In genomic region chr1:56411484-56412180, GRCh38 we compare ENCODE assay signal across 19 cellular contexts.
DNase-seq lines count a peak whose midpoint lies in the region; ATAC-seq, FAIRE-seq and TF ChIP-seq lines count a peak whose summit lies in the region.
"Had no signal": no experiment of that assay in that cellular context is flagged by ENCODE, and none has a peak within 500 bp of the region (broad histone marks: within the 10 kb centered on the region; RNA-seq: fewer than 3 reads in every experiment).

No MANE protein-coding gene starts in this region.

- ATAC-seq in K562 (peak; percentile 41; the same call in 1 of the 3 replicates), left cardiac atrium (peak; percentile 74 to 75), pancreas (peak; percentile 42 to 58 (median 54))
- ATAC-seq: natural killer cell treated with Interleukin-12 subunit alpha and Interleukin-12 subunit beta and Interleukin-15 and Interleukin-18, amount 100 ng/mL, for 72 hours had no signal

- H4K20me1 ChIP-seq in K562 (replicated peaks; ENCODE audit: control insufficient read depth, insufficient read depth, low read length) = 0 out of 2 replicates have a peak, but pooled peaks cover 4% of the 10 kb centered on the region

- no peaks in the 10 kb centered on the region for H3K79me2 ChIP-seq in K562 (ENCODE audit: control insufficient read depth, insufficient read depth, low read length)

- no peak overlapping the region for H3K4me3 Mint-ChIP-seq in activated CD4-positive, alpha-beta T cell treated with anti-CD3 and anti-CD28 coated beads, Interleukin-2, amount 10 ng/mL, durations not matched to agents 7 days and 5 days
- H3K4me3 Mint-ChIP-seq: activated T-cell treated with anti-CD3 and anti-CD28 coated beads, Interleukin-2, amount 50 U/mL, for 24 hours; natural killer cell treated with Interleukin-12 subunit alpha and Interleukin-12 subunit beta and Interleukin-15 and Interleukin-18, amount 100 ng/mL, for 72 hours; stimulated activated naive CD8-positive, alpha-beta T cell treated with anti-CD3 and anti-CD28 coated beads, Interleukin-15, Interleukin-2, amounts not matched to agents 100 ng/mL and 50 ng/mL, for 24 hours had no signal

- in situ Hi-C loops in K562 (cut with MboI) = no loop called here

- no peak overlapping the region for H3K4me2 ChIP-seq in K562 (ENCODE audit: insufficient read depth, low read length)

- H3K27ac ChIP-seq in K562 (ENCODE audit: extremely low read depth, low read depth, low read length) (no peak overlapping the region), pancreas (peak overlapping the region in 2 of 4 donors; percentile 10 to 26)
- H3K27ac ChIP-seq: HL-60 had no signal

- no peaks in the 10 kb centered on the region for H3K9me1 ChIP-seq in K562 (ENCODE audit: control insufficient read depth, insufficient read depth, low read length)

- H3K4me3 ChIP-seq in K562 (no peak overlapping the region), pancreas (no peak overlapping the region)
- H3K4me3 ChIP-seq: Peyer's patch had no signal

- FAIRE-seq in K562 (lab: Jason Lieb, UNC) (no peak), pancreas (lab: Jason Lieb, UNC) (no peak)
- FAIRE-seq: A204.1, D721Med, islet of Langerhans had no signal

- no peak for TF ChIP-seq CTCF in K562 (IDR thresholded peaks at IDR 0.05 in 2 of 3, conservative IDR thresholded peaks at IDR 0.05 in 1 of 3; ENCODE audit: insufficient read depth in 2 of 3, low read depth in 1 of 3, low read length in 3 of 3)
- TF ChIP-seq CTCF in pancreas (IDR thresholded peaks at IDR 0.05) = no peak

- no peak for TF ChIP-seq EP300 in K562 (IDR thresholded peaks at IDR 0.05; ENCODE audit: low read length)

- no peaks in the 10 kb centered on the region for H3K9me3 ChIP-seq in K562 (replicated peaks; ENCODE audit: control insufficient read depth, insufficient read depth, low read depth, low read length)
- H3K9me3 ChIP-seq in pancreas = no peaks in the 10 kb centered on the region
- H3K9me3 ChIP-seq: Peyer's patch had no signal

- peak; percentile 39 for DNase-seq in AG08396 (ENCODE audit: low spot score)
- DNase-seq in K562 (ENCODE audit: extremely low read depth in 1 of 4, low spot score in 3 of 4) = no peak
- peak; percentile 85 for DNase-seq in left cardiac atrium
- DNase-seq in pancreas = peak in 4 of 6 donors; percentile 51 to 58 (median 55)
- no peak for DNase-seq in CD1c-positive myeloid dendritic cell (ENCODE audit: extremely low spot score)
- DNase-seq in NOMO-1 treated with DMSO at 0.1 percent for 48 hours (lab: John Stamatoyannopoulos, UW; ENCODE audit: unreplicated experiment) = no peak
- DNase-seq in mesenteric fat pad (ENCODE audit: low spot score) = no peak
- DNase-seq in activated CD4-positive, alpha-beta T cell treated with anti-CD3 and anti-CD28 coated beads, Interleukin-2, amount 10 ng/mL, durations not matched to agents 7 days and 5 days = no peak
- DNase-seq: activated T-cell treated with anti-CD3 and anti-CD28 coated beads, Interleukin-2, amount 50 U/mL, for 24 hours; cortex of kidney; Karpas-422; NCI-H524; Peyer's patch had no signal

- H3K9me3 Mint-ChIP-seq in activated CD4-positive, alpha-beta T cell treated with anti-CD3 and anti-CD28 coated beads, Interleukin-2, amount 10 ng/mL, durations not matched to agents 7 days and 5 days = no peaks in the 10 kb centered on the region
- H3K9me3 Mint-ChIP-seq: activated T-cell treated with anti-CD3 and anti-CD28 coated beads, Interleukin-2, amount 50 U/mL, for 24 hours; natural killer cell treated with Interleukin-12 subunit alpha and Interleukin-12 subunit beta and Interleukin-15 and Interleukin-18, amount 100 ng/mL, for 72 hours; stimulated activated naive CD8-positive, alpha-beta T cell treated with anti-CD3 and anti-CD28 coated beads, Interleukin-15, Interleukin-2, amounts not matched to agents 100 ng/mL and 50 ng/mL, for 24 hours had no signal

- no peak for TF ChIP-seq POLR2A in K562 (conservative IDR thresholded peaks at IDR 0.05)

- CTCF ChIA-PET in K562 (lab: Yijun Ruan, JAX; ENCODE audit: low intra/inter-chr PET ratio) = interaction anchor here (1.2 kb wide), 1 partner anchor 173 kb away, joined by 4 read pairs; no protein-coding TSS in a partner anchor
- CTCF ChIA-PET in activated CD4-positive, alpha-beta T cell treated with anti-CD3 and anti-CD28 coated beads, Interleukin-2, amount 10 ng/mL, durations not matched to agents 7 days and 5 days (lab: Charles Lee) = no interaction called here

- BruUV-seq in K562 (replicated peaks; lab: Mats Ljungman, UMichigan) = no TSS peak

- 0% methylated on average over 13 of the region's 13 CpGs for WGBS in K562 (ENCODE audit: insufficient coverage, low coverage, missing lambda C conversion rate)
- WGBS in pancreas, 2 donors = 52 to 59% methylated on average over 13 of the region's 13 CpGs

- H3K36me3 Mint-ChIP-seq in activated CD4-positive, alpha-beta T cell treated with anti-CD3 and anti-CD28 coated beads, Interleukin-2, amount 10 ng/mL, durations not matched to agents 7 days and 5 days (ENCODE audit: low read depth) = no peaks in the 10 kb centered on the region
- H3K36me3 Mint-ChIP-seq: natural killer cell treated with Interleukin-12 subunit alpha and Interleukin-12 subunit beta and Interleukin-15 and Interleukin-18, amount 100 ng/mL, for 72 hours had no signal

- no peak overlapping the region for H3K27ac Mint-ChIP-seq in activated CD4-positive, alpha-beta T cell treated with anti-CD3 and anti-CD28 coated beads, Interleukin-2, amount 10 ng/mL, durations not matched to agents 7 days and 5 days
- H3K27ac Mint-ChIP-seq: activated T-cell treated with anti-CD3 and anti-CD28 coated beads, Interleukin-2, amount 50 U/mL, for 24 hours; natural killer cell treated with Interleukin-12 subunit alpha and Interleukin-12 subunit beta and Interleukin-15 and Interleukin-18, amount 100 ng/mL, for 72 hours; stimulated activated naive CD8-positive, alpha-beta T cell treated with anti-CD3 and anti-CD28 coated beads, Interleukin-15, Interleukin-2, amounts not matched to agents 100 ng/mL and 50 ng/mL, for 24 hours had no signal

- no peak overlapping the region for H2AFZ ChIP-seq in K562 (ENCODE audit: low read depth, low read length)

- TF ChIP-seq RAD21 in K562 (CRISPR knock-in tag; conservative IDR thresholded peaks at IDR 0.05 in 1 of 2, IDR thresholded peaks at IDR 0.05 in 1 of 2) = peak in 1 of 2 experiments; percentile 3; a peak in 1 of 4 replicates

- no peaks in the 10 kb centered on the region for H3K36me3 ChIP-seq in K562 (ENCODE audit: control insufficient read depth, insufficient read depth, low read length)
- no peaks in the 10 kb centered on the region for H3K36me3 ChIP-seq in pancreas
- H3K36me3 ChIP-seq: Peyer's patch had no signal

- H3K4me1 ChIP-seq in K562 (replicated peaks in 1 of 2; ENCODE audit: control insufficient read depth in 2 of 2, insufficient read depth in 2 of 2, low read length in 2 of 2) = no peaks in the 10 kb centered on the region
- peaks cover 12 to 34% (median 13%) of the 10 kb centered on the region in 3 donors for H3K4me1 ChIP-seq in pancreas

- POLR2A ChIA-PET in K562 (lab: Yijun Ruan, JAX) = no interaction called here
- POLR2A ChIA-PET in activated CD4-positive, alpha-beta T cell treated with anti-CD3 and anti-CD28 coated beads, Interleukin-2, amount 10 ng/mL, durations not matched to agents 7 days and 5 days (lab: Charles Lee) = no interaction called here

- H3K4me1 Mint-ChIP-seq in activated CD4-positive, alpha-beta T cell treated with anti-CD3 and anti-CD28 coated beads, Interleukin-2, amount 10 ng/mL, durations not matched to agents 7 days and 5 days = no peaks in the 10 kb centered on the region

- intact Hi-C loops in K562 (cut with micrococcal nuclease) (no loop called here), left cardiac atrium (cut with DNase I) (loop anchor here (5.0 to 10.0 kb wide), 2 partner anchors 61 to 163 kb away; partner anchors contain the start of gene PLPP3 (in 1 of the 2)), pancreas (cut with DNase I) (loop anchor here in 2 of 3 donors (5.0 to 10.0 kb wide), 2 partner anchors 163 to 171 kb away; partner anchors contain the start of gene PLPP3 (in 1 of the 2))

- H3K9ac ChIP-seq in K562 (ENCODE audit: insufficient read depth in 1 of 2, low read depth in 2 of 2, low read length in 2 of 2) = no peak overlapping the region

- H3K27me3 ChIP-seq in K562 (ENCODE audit: control insufficient read depth in 2 of 2, insufficient read depth in 2 of 2, low read length in 2 of 2) (peaks cover 0 to 2% of the 10 kb centered on the region in 2 experiments; a peak in 1 of 5 replicates), pancreas (no peaks in the 10 kb centered on the region)
- H3K27me3 ChIP-seq: Peyer's patch had no signal

- H3K27me3 Mint-ChIP-seq in activated CD4-positive, alpha-beta T cell treated with anti-CD3 and anti-CD28 coated beads, Interleukin-2, amount 10 ng/mL, durations not matched to agents 7 days and 5 days = peaks cover 2% of the 10 kb centered on the region
- H3K27me3 Mint-ChIP-seq: activated T-cell treated with anti-CD3 and anti-CD28 coated beads, Interleukin-2, amount 50 U/mL, for 24 hours; stimulated activated naive CD8-positive, alpha-beta T cell treated with anti-CD3 and anti-CD28 coated beads, Interleukin-15, Interleukin-2, amounts not matched to agents 100 ng/mL and 50 ng/mL, for 24 hours had no signal

TF ChIP-seq in K562, 482 proteins besides CTCF, POLR2A, EP300 and RAD21:
- no peak for TF ChIP-seq PTTG1 (tag; IDR thresholded peaks at IDR 0.05; ENCODE audit: low read depth)
- no peak for TF ChIP-seq MXD1 (CRISPR knock-in tag; IDR thresholded peaks at IDR 0.05; ENCODE audit: borderline replicate concordance, poor library complexity, severe bottlenecking)
- TF ChIP-seq MEF2D (tag; conservative IDR thresholded peaks at IDR 0.05; ENCODE audit: low read depth) = no peak
- no peak for TF ChIP-seq GATAD2A (IDR thresholded peaks at IDR 0.05)
- TF ChIP-seq ARID2 (IDR thresholded peaks at IDR 0.05) = no peak
- no peak for TF ChIP-seq NELFE (IDR thresholded peaks at IDR 0.05; ENCODE audit: insufficient read depth, insufficient read length)
- TF ChIP-seq ZNF277 (CRISPR knock-in tag; IDR thresholded peaks at IDR 0.05; ENCODE audit: borderline replicate concordance) = no peak
- no peak for TF ChIP-seq ZFP36 (IDR thresholded peaks at IDR 0.05; ENCODE audit: low read depth, low read length, partially characterized antibody)
TF ChIP-seq in K562: peak in this region for 0.

Comparison
In these comparisons a context has a peak if more than half of its experiments do, and no peak if none do; other contexts are left out.
1. DNase-seq: peak in AG08396 (single experiment), left cardiac atrium (single experiment) and pancreas (4 of 6); none in K562 (0 of 4), CD1c-positive myeloid dendritic cell (single experiment), NOMO-1 treated with DMSO at 0.1 percent for 48 hours (single experiment), mesenteric fat pad (single experiment) and activated CD4-positive, alpha-beta T cell treated with anti-CD3 and anti-CD28 coated beads, Interleukin-2, amount 10 ng/mL, durations not matched to agents 7 days and 5 days (single experiment).
2. Peak in every context shown above with its lines, with median percentiles within 50 percentile points of each other: ATAC-seq.